29 cellular contexts compared by ENCODE assay signal in the genomic region with DNA sequence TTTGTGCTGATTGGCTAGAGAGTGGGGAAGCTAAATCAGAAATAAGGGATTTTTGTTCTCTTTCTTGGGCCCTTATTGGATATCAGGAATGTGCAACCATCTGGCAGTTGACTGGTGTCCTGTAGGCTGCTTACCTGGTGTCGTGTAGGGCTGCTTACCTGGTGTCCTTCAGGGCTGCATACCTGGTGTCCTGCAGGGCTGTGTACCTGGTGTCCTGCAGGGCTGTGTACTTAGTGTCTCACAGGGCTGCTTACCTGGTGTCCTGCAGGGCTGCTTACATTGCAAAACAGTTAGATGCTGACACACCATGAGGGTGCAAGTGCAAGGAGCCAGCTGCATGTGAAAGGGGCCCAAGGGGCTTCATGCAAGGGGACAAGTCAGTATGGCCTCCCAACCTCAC.
"Had no signal": no experiment of that assay in that cellular context is flagged by ENCODE, and none has a peak within 500 bp of the region (broad histone marks: within the 10 kb centered on the region; RNA-seq: fewer than 3 reads in every experiment).

No MANE protein-coding gene starts in this region.

- H3K79me2 ChIP-seq: hepatocyte had no signal

- H3K4me1 Mint-ChIP-seq: naive thymus-derived CD4-positive, alpha-beta T cell; neural progenitor cell; stimulated activated naive CD8-positive, alpha-beta T cell treated with anti-CD3 and anti-CD28 coated beads, Interleukin-15, amount 100 ng/mL, for 72 hours had no signal

- H2AFZ ChIP-seq: hepatocyte, neural progenitor cell had no signal

- H3K36me3 Mint-ChIP-seq: naive thymus-derived CD4-positive, alpha-beta T cell; neural progenitor cell had no signal

- H3K27ac Mint-ChIP-seq: naive thymus-derived CD4-positive, alpha-beta T cell; nephron; neural progenitor cell; stimulated activated naive CD8-positive, alpha-beta T cell treated with anti-CD3 and anti-CD28 coated beads, Interleukin-15, amount 100 ng/mL, for 72 hours had no signal

- H3K4me3 Mint-ChIP-seq: naive thymus-derived CD4-positive, alpha-beta T cell; nephron; neural progenitor cell; stimulated activated naive CD8-positive, alpha-beta T cell treated with anti-CD3 and anti-CD28 coated beads, Interleukin-15, amount 100 ng/mL, for 72 hours had no signal

- DNase-seq: colonic mucosa; dermis blood vessel endothelial cell; effector memory CD4-positive, alpha-beta T cell; foreskin fibroblast; gastrocnemius medialis; heart left ventricle; mesenchymal stem cell; midbrain; naive thymus-derived CD4-positive, alpha-beta T cell; nucleus accumbens; stimulated activated CD4-positive, alpha-beta T cell treated with anti-CD3 and anti-CD28 coated beads, Interleukin-12 subunit alpha, Interleukin-12 subunit beta, amount 100 ng/mL, for 4 hours; stimulated activated CD4-positive, alpha-beta T cell treated with anti-CD3 and anti-CD28 coated beads, Interleukin-1b, Interleukin-23, amount 100 ng/mL, for 48 hours; stimulated activated CD4-positive, alpha-beta T cell treated with anti-CD3 and anti-CD28 coated beads, Interleukin-4, amount 100 ng/mL, for 1 hour; stimulated activated CD8-positive, alpha-beta memory T cell treated with anti-CD3 and anti-CD28 coated beads, Interleukin-4, amount 100 ng/mL, for 48 hours; stimulated activated naive CD4-positive, alpha-beta T cell; stimulated activated naive CD8-positive, alpha-beta T cell treated with anti-CD3 and anti-CD28 coated beads, Interleukin-15, amount 100 ng/mL, for 72 hours; transverse colon; upper lobe of right lung; uterus had no signal

- H3K27me3 ChIP-seq: colonic mucosa, gastrocnemius medialis, heart left ventricle, hepatocyte, neural progenitor cell, right atrium auricular region, suprapubic skin, transverse colon, upper lobe of right lung, uterus had no signal

- FAIRE-seq: endometrium, keratinocyte had no signal

- ATAC-seq: gastrocnemius medialis; heart left ventricle; naive thymus-derived CD4-positive, alpha-beta T cell; sciatic nerve; stimulated activated naive CD8-positive, alpha-beta T cell treated with anti-CD3 and anti-CD28 coated beads, Interleukin-15, amount 100 ng/mL, for 72 hours; upper lobe of right lung had no signal

- H3K4me3 ChIP-seq: colonic mucosa, gastrocnemius medialis, heart left ventricle, hepatocyte, neural progenitor cell, prostate gland, right atrium auricular region, smooth muscle cell, suprapubic skin, transverse colon, upper lobe of right lung, uterus had no signal

- H3K27ac ChIP-seq: colonic mucosa, gastrocnemius medialis, heart left ventricle, hepatocyte, neural progenitor cell, prostate gland, right atrium auricular region, suprapubic skin, transverse colon, upper lobe of right lung, uterus had no signal

- H3K9me3 ChIP-seq: colonic mucosa, gastrocnemius medialis, heart left ventricle, prostate gland, right atrium auricular region, suprapubic skin, transverse colon, upper lobe of right lung, uterus had no signal

- H3K4me1 ChIP-seq: colonic mucosa, gastrocnemius medialis, neural progenitor cell, prostate gland, right atrium auricular region, suprapubic skin, transverse colon, upper lobe of right lung, uterus had no signal

- H3K36me3 ChIP-seq: colonic mucosa, gastrocnemius medialis, heart left ventricle, neural progenitor cell, prostate gland, right atrium auricular region, suprapubic skin, transverse colon, upper lobe of right lung, uterus had no signal

- H3K9ac ChIP-seq: neural progenitor cell had no signal

- H3K4me2 ChIP-seq: hepatocyte, neural progenitor cell, smooth muscle cell had no signal

- H3K9me3 Mint-ChIP-seq: nephron, neural progenitor cell had no signal
